In the genomic region with DNA sequence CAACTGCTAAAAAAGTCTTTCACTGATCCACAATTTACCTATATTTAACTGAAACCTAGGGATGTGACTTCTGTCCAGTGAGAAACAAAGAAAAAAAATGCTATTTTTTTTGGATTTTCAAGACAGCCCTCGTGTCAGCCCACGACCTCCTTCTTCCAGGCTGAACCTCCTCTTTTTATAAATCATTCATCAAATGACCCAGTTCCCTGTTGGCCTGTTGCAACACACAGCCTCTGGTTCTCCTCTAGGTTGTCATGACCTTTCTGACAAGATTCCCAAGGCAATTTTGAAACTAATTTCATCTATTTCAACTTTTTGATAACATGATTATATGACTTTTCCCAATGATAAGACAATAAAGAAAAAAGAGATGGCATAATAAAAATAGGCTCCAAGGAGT, we compare ENCODE assay signal across 18 cellular contexts.
DNase-seq lines count a peak whose midpoint lies in the region; ATAC-seq, FAIRE-seq and TF ChIP-seq lines count a peak whose summit lies in the region.
"Had no signal": no experiment of that assay in that cellular context is flagged by ENCODE, and none has a peak within 500 bp of the region (broad histone marks: within the 10 kb centered on the region; RNA-seq: fewer than 3 reads in every experiment).

No MANE protein-coding gene starts in this region.

- H3K4me1 ChIP-seq in kidney (ENCODE audit: control insufficient read depth in 1 of 2, insufficient read depth in 1 of 2, low read depth in 1 of 2, low read length in 2 of 2) (no peaks in the 10 kb centered on the region), mammary epithelial cell (ENCODE audit: insufficient read depth, low read length) (no peaks in the 10 kb centered on the region)

- no TSS peak for BruUV-seq in mammary epithelial cell (replicated peaks; lab: Mats Ljungman, UMichigan)

- H3K27ac ChIP-seq in kidney (ENCODE audit: low read depth in 2 of 2, low read length in 2 of 2), result no peak overlapping the region
- no peak overlapping the region for H3K27ac ChIP-seq in mammary epithelial cell (ENCODE audit: insufficient read depth, low read depth, low read length)

- H3K9me3 ChIP-seq in kidney (ENCODE audit: control insufficient read depth in 1 of 2, low read length in 2 of 2) (no peaks in the 10 kb centered on the region), mammary epithelial cell (replicated peaks; ENCODE audit: insufficient read depth, low read length) (no peaks in the 10 kb centered on the region)

- no peak overlapping the region for H2AFZ ChIP-seq in mammary epithelial cell (ENCODE audit: low read depth, low read length)
- H2AFZ ChIP-seq: GM23338 had no signal

- no peaks in the 10 kb centered on the region for H3K27me3 ChIP-seq in mammary epithelial cell (ENCODE audit: insufficient read depth, low read length)

- peak; percentile 55 for FAIRE-seq in endometrium (lab: Jason Lieb, UNC)
- FAIRE-seq in kidney (lab: Jason Lieb, UNC), result peak; percentile 27
- FAIRE-seq: GM12891, GM18507 had no signal

- H3K4me2 ChIP-seq in mammary epithelial cell (ENCODE audit: insufficient read depth, low read depth, low read length), result no peak overlapping the region
- H3K4me2 ChIP-seq: GM23338 had no signal

- in situ Hi-C loops in mammary epithelial cell (cut with MboI; ENCODE audit: low sequenced_read_pairs in 2 of 2), result no loop called here

- H3K9ac ChIP-seq in kidney (ENCODE audit: low read length in 2 of 2), result no peak overlapping the region
- H3K9ac ChIP-seq in mammary epithelial cell (ENCODE audit: insufficient read depth, low read length), result no peak overlapping the region

- dilution Hi-C loops in mammary epithelial cell (cut with HindIII; ENCODE audit: low sequenced_read_pairs), result no loop called here

- DNase-seq in kidney, result no peak
- peak; percentile 47 for DNase-seq in renal cortical epithelial cell (ENCODE audit: low read depth)
- no peak for DNase-seq in mammary epithelial cell
- no peak for DNase-seq in activated CD4-positive, CD25-positive, alpha-beta regulatory T cell (lab: John Stamatoyannopoulos, UW)
- DNase-seq: C1 segment of cervical spinal cord; Calu3; CD4-positive, alpha-beta memory T cell; COR-L47; DMS53; DMS79 treated with DMSO at 0.1 percent for 48 hours; GF-D8; H9 had no signal

- 23% methylated on average over 2 of the region's 2 CpGs for WGBS in mammary epithelial cell (ENCODE audit: low coverage, missing lambda C conversion rate)

- no peaks in the 10 kb centered on the region for H4K20me1 ChIP-seq in mammary epithelial cell (ENCODE audit: insufficient read depth, low read length)

- no peaks in the 10 kb centered on the region for H3K79me2 ChIP-seq in mammary epithelial cell (ENCODE audit: insufficient read depth, low read length)

- TF ChIP-seq CTCF in kidney (IDR thresholded peaks at IDR 0.05; ENCODE audit: borderline replicate concordance, extremely low read depth, insufficient read depth) (no peak), mammary epithelial cell (conservative IDR thresholded peaks at IDR 0.05 in 1 of 2, IDR thresholded peaks at IDR 0.05 in 1 of 2; ENCODE audit: extremely low read depth in 1 of 2, insufficient read depth in 1 of 2, low read depth in 1 of 2, low read length in 2 of 2) (no peak)

- H3K36me3 ChIP-seq in kidney (ENCODE audit: control insufficient read depth in 1 of 2, insufficient read depth in 2 of 2, low read length in 2 of 2), result no peaks in the 10 kb centered on the region
- H3K36me3 ChIP-seq in mammary epithelial cell (ENCODE audit: insufficient read depth, low read length), result no peaks in the 10 kb centered on the region

- CTCF ChIA-PET in mammary epithelial cell (lab: Charles Lee; ENCODE audit: low non-redundant PET), result no interaction called here

- intact Hi-C loops in kidney (cut with DNase I), result no loop called here
- intact Hi-C loops in mammary epithelial cell (cut with micrococcal nuclease), result no loop called here

- H3K4me3 ChIP-seq in kidney (ENCODE audit: low read length in 2 of 2) (no peak overlapping the region), mammary epithelial cell (replicated peaks in 1 of 3; ENCODE audit: insufficient read depth in 1 of 3, low read depth in 2 of 3, low read length in 3 of 3) (no peak overlapping the region)
- H3K4me3 ChIP-seq: GM23338 had no signal

- ATAC-seq in GM21515 (IDR thresholded peaks at IDR 0.05; ENCODE audit: unreplicated experiment), result no peak
- ATAC-seq: GM23338, HCT116 had no signal
